ENCODE assay signal across 8 cellular contexts in the genomic region with DNA sequence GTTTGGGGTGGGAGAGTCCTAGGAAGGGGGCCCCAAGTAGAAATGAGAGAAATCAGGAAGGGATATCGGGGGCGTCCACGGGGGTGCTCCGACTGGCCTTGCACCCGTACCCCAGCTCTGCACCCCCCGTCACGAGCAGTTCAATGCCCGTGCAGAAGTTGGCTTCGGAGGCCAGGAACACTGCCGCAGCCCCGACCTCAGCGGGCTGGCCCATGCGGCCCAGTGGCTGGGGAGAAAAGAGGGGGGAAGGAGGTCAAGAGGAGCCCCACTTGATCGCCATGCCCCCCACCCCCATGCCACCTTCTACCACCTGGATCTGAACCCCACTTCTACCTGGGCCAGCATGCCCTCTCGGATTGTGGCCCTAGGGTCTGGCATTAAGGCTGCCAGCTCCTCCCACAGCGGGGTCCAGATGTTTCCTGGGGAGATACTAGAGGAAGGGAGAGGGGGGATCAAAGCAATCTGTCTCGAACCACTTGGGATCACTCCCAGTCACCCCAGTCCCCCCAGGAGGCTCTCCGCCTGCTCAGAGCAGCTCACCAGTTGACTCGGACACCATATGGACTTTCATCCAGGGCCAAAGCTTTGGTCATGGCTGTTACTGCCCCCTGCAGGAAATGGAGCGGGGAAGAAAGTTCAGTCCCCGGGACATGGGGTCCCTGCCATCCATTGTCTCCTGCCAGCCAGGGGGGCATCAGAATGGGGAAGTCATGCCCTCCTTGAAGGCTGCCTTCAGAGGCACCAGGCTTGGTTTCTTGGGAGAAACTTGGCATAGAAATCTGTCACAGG. TPM values are rescaled to one million over a fixed set of nuclear protein-coding genes. Genes with fewer than 3 reads are reported as not detected.
DNase-seq lines count a peak whose midpoint lies in the region; ATAC-seq and TF ChIP-seq lines count a peak whose summit lies in the region.

No MANE protein-coding gene starts in this region.

- H3K27ac Mint-ChIP-seq in MCF 10A (ENCODE audit: low read depth, unreplicated experiment) = no peak overlapping the region

- ATAC-seq in left lobe of liver (no peak), upper lobe of right lung (no peak), HG03280 (IDR thresholded peaks at IDR 0.05; ENCODE audit: unreplicated experiment) (no peak)

- no peak overlapping the region for H3K4me2 ChIP-seq in mammary epithelial cell (ENCODE audit: insufficient read depth, low read depth, low read length)

- WGBS in mammary epithelial cell (ENCODE audit: low coverage, missing lambda C conversion rate) = 92% methylated on average over 20 of the region's 21 CpGs

- no peak overlapping the region for H3K4me3 ChIP-seq in mammary epithelial cell (replicated peaks in 1 of 3; ENCODE audit: insufficient read depth in 1 of 3, low read depth in 2 of 3, low read length in 3 of 3)
- H3K4me3 ChIP-seq in ascending aorta = no peak overlapping the region
- no peak overlapping the region for H3K4me3 ChIP-seq in upper lobe of right lung

- peaks cover 2% of the 10 kb centered on the region for H3K79me2 ChIP-seq in mammary epithelial cell (ENCODE audit: insufficient read depth, low read length)

- dilution Hi-C loops in mammary epithelial cell (cut with HindIII; ENCODE audit: low sequenced_read_pairs) = loop anchor here (5.0 kb wide), 1 partner anchor 51 kb away; no protein-coding TSS in a partner anchor

- in situ Hi-C loops in mammary epithelial cell (cut with MboI; ENCODE audit: low sequenced_read_pairs in 2 of 2) = no loop called here

- no TSS peak for BruUV-seq in MCF 10A (replicated peaks; lab: Mats Ljungman, UMichigan)
- no TSS peak for BruUV-seq in mammary epithelial cell (replicated peaks; lab: Mats Ljungman, UMichigan)

- no peaks in the 10 kb centered on the region for H3K9me3 Mint-ChIP-seq in MCF 10A (ENCODE audit: unreplicated experiment)

- H3K4me1 Mint-ChIP-seq in MCF 10A (ENCODE audit: insufficient read depth, unreplicated experiment) = peaks cover 30% of the 10 kb centered on the region

- intact Hi-C loops in MCF 10A (cut with micrococcal nuclease) = no loop called here
- intact Hi-C loops in mammary epithelial cell (cut with micrococcal nuclease) = no loop called here
- intact Hi-C loops in ascending aorta (cut with DNase I) = no loop called here
- intact Hi-C loops in upper lobe of right lung (cut with DNase I) = no loop called here

- no peak overlapping the region for H3K9ac ChIP-seq in mammary epithelial cell (ENCODE audit: insufficient read depth, low read length)

- H3K36me3 Mint-ChIP-seq in MCF 10A (ENCODE audit: insufficient read depth, unreplicated experiment) = peaks cover 10% of the 10 kb centered on the region

- H3K27me3 ChIP-seq in mammary epithelial cell (ENCODE audit: insufficient read depth, low read length) (no peaks in the 10 kb centered on the region), ascending aorta (no peaks in the 10 kb centered on the region), upper lobe of right lung (no peaks in the 10 kb centered on the region)

- H3K27me3 Mint-ChIP-seq in MCF 10A (ENCODE audit: insufficient read depth, unreplicated experiment) = no peaks in the 10 kb centered on the region

- H4K20me1 ChIP-seq in mammary epithelial cell (ENCODE audit: insufficient read depth, low read length) = no peaks in the 10 kb centered on the region

- H3K9me3 ChIP-seq in mammary epithelial cell (replicated peaks; ENCODE audit: insufficient read depth, low read length) (no peaks in the 10 kb centered on the region), ascending aorta (no peaks in the 10 kb centered on the region), upper lobe of right lung (no peaks in the 10 kb centered on the region)

- H3K27ac ChIP-seq in mammary epithelial cell (ENCODE audit: insufficient read depth, low read depth, low read length) (no peak overlapping the region), ascending aorta (peak overlapping the region; percentile 91 to 94), upper lobe of right lung (peak overlapping the region; percentile 90)

- CTCF ChIA-PET in MCF 10A (lab: Yijun Ruan, JAX) = interaction anchor here (0.8 to 1.0 kb wide), 2 partner anchors 19 to 29 kb away, joined by 3 to 5 read pairs; no protein-coding TSS in a partner anchor
- CTCF ChIA-PET in mammary epithelial cell (lab: Charles Lee; ENCODE audit: low non-redundant PET) = no interaction called here

- DNase-seq in MCF 10A (ENCODE audit: unreplicated experiment) (no peak), mammary epithelial cell (no peak), ascending aorta (ENCODE audit: low spot score in 2 of 2) (no peak), left lobe of liver (ENCODE audit: low spot score) (peak; percentile 56), upper lobe of right lung (no peak), NCI-H146 (lab: John Stamatoyannopoulos, UW) (no peak), NCI-H774 (lab: John Stamatoyannopoulos, UW) (no peak)

- POLR2A ChIA-PET in MCF 10A (lab: Yijun Ruan, JAX) = interaction anchor here (1.7 kb wide), 1 partner anchor 59 kb away, joined by 4 read pairs; a partner anchor contains a TSS

- H3K4me1 ChIP-seq in mammary epithelial cell (ENCODE audit: insufficient read depth, low read length) (peaks cover 8% of the 10 kb centered on the region), ascending aorta (peaks cover 0 to 12% of the 10 kb centered on the region in 2 donors), upper lobe of right lung (peaks cover 6% of the 10 kb centered on the region)

- H2AFZ ChIP-seq in mammary epithelial cell (ENCODE audit: low read depth, low read length) = no peak overlapping the region

- peak overlapping the region; percentile 75 for H3K4me3 Mint-ChIP-seq in MCF 10A (ENCODE audit: unreplicated experiment)

- TF ChIP-seq CTCF in MCF 10A (IDR thresholded peaks at IDR 0.05; ENCODE audit: unreplicated experiment) (no peak), mammary epithelial cell (conservative IDR thresholded peaks at IDR 0.05 in 1 of 2, IDR thresholded peaks at IDR 0.05 in 1 of 2; ENCODE audit: extremely low read depth in 1 of 2, insufficient read depth in 1 of 2, low read depth in 1 of 2, low read length in 2 of 2) (peak in 1 of 2 donors; percentile 27), ascending aorta (IDR thresholded peaks at IDR 0.05) (no peak), upper lobe of right lung (IDR thresholded peaks at IDR 0.05) (peak; percentile 17)

- H3K36me3 ChIP-seq in mammary epithelial cell (ENCODE audit: insufficient read depth, low read length) (no peaks in the 10 kb centered on the region), ascending aorta (no peaks in the 10 kb centered on the region), upper lobe of right lung (no peaks in the 10 kb centered on the region)

RNA-seq across cellular contexts. Expression of a gene that starts 2.5 kb away (rescaled TPM):
- total RNA-seq in MCF 10A (2022) (40.7 and 48.2 TPM in 2 replicates), mammary epithelial cell (10 to 100 TPM; 32.2 to 44.6 TPM), ascending aorta (42.4 TPM), left lobe of liver (21.7 TPM), upper lobe of right lung (59.0 TPM)
- polyA plus RNA-seq in mammary epithelial cell = 43.9 TPM
- polyA minus RNA-seq in mammary epithelial cell = 33.0 TPM

RNA-seq across cellular contexts. Expression of a gene that starts 23.0 kb away (rescaled TPM):
- total RNA-seq in MCF 10A (2022) (0.26 and 0.32 TPM in 2 replicates), mammary epithelial cell (1 to 10 TPM in 1 of 2 donors, not detected in 1; 3.0 TPM), ascending aorta (9.8 TPM), left lobe of liver (15.7 TPM), upper lobe of right lung (23.5 TPM)
- 0.29 TPM for polyA plus RNA-seq in mammary epithelial cell
- polyA minus RNA-seq in mammary epithelial cell = not detected

RNA-seq across cellular contexts. Expression of a gene that starts 55.1 kb away (rescaled TPM):
- 10.1 and 11.9 TPM in 2 replicates for total RNA-seq in MCF 10A (2022)
- total RNA-seq in mammary epithelial cell = 10 to 100 TPM; 10.0 to 12.7 TPM
- 4.9 TPM for polyA plus RNA-seq in mammary epithelial cell
- polyA minus RNA-seq in mammary epithelial cell = 7.6 TPM
- total RNA-seq in ascending aorta = 237 TPM
- 7.6 TPM for total RNA-seq in left lobe of liver
- total RNA-seq in upper lobe of right lung = 16.0 TPM

RNA-seq across cellular contexts. Expression of a gene that starts 58.0 kb away (rescaled TPM):
- total RNA-seq in MCF 10A (2022) (0.49 and 0.93 TPM in 2 replicates), mammary epithelial cell (not detected), ascending aorta (not detected), left lobe of liver (0.75 TPM), upper lobe of right lung (not detected)
- polyA plus RNA-seq in mammary epithelial cell = not detected
- not detected for polyA minus RNA-seq in mammary epithelial cell

RNA-seq across cellular contexts. Expression of a gene that starts 58.9 kb away (rescaled TPM):
- total RNA-seq in MCF 10A (2022) (207 and 248 TPM in 2 replicates), mammary epithelial cell (100 to 1,000 TPM in 1 of 2 donors, 10 to 100 TPM in 1; 28.8 to 200 TPM), ascending aorta (142 TPM), left lobe of liver (5.7 TPM), upper lobe of right lung (80.9 TPM)
- polyA plus RNA-seq in mammary epithelial cell = 22.9 TPM
- polyA minus RNA-seq in mammary epithelial cell = 25.8 TPM

Comparison
In these comparisons a context has a peak if more than half of its experiments do, and no peak if none do; other contexts are left out.
1. RNA of a gene that starts 55.1 kb away (total RNA-seq): 237 TPM in ascending aorta (single experiment); 16.0 TPM in upper lobe of right lung (single experiment), 10.0 to 12.7 TPM in mammary epithelial cell, 10.1 to 11.9 TPM in MCF 10A and 7.6 TPM in left lobe of liver (single experiment); every median in the first group is over 10 times any median in the second.